ENCODE assay signal across 6 cellular contexts in the genomic region with DNA sequence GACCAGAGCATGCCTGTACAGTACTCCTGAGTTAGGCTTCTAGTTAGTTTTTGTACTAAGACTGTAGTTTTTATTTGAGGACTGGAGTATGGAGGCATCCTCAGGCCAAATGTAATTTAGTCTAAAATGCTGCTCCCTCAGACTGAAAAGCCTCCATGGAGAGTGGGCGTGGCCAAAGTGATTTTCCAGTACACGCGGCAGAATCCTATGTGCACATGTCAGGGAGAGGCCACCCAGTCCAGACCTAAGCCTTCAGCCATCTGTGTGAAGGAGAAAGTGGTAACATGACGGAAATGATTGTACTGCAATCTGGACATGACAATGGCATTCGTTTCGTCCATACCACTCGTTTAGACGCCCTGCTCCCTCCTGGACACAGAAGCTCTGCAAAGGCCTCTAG. TPM values are rescaled to one million over a fixed set of nuclear protein-coding genes. Genes with fewer than 3 reads are reported as not detected.
"Had no signal": no experiment of that assay in that cellular context is flagged by ENCODE, and none has a peak within 500 bp of the region (broad histone marks: within the 10 kb centered on the region; RNA-seq: fewer than 3 reads in every experiment).

No MANE protein-coding gene starts in this region.

- H3K27ac ChIP-seq: GM23248 had no signal

- DNase-seq: GM23248, GOT3, H9, HCEC 1CT, IMR-90 had no signal

- H2AFZ ChIP-seq: GM23248 had no signal

- H3K9ac ChIP-seq: GM23248 had no signal

- H3K4me3 ChIP-seq: GM23248, K562 had no signal

RNA-seq across cellular contexts. Expression of a gene that starts 56.2 kb away (rescaled TPM):
- polyA plus RNA-seq: GM23248, IMR-90, K562 had no signal
